7 cellular contexts compared by ENCODE assay signal in genomic region chr18:14086459-14087231, GRCh38. TPM values are rescaled to one million over a fixed set of nuclear protein-coding genes. Genes with fewer than 3 reads are reported as not detected.
DNase-seq lines count a peak whose midpoint lies in the region; ATAC-seq and TF ChIP-seq lines count a peak whose summit lies in the region.

No MANE protein-coding gene starts in this region.

- H3K4me1 Mint-ChIP-seq in HFFc6 (ENCODE audit: low read depth) = no peaks in the 10 kb centered on the region

- ATAC-seq in HG03139 (IDR thresholded peaks at IDR 0.05; ENCODE audit: unreplicated experiment) (no peak), HG03457 (IDR thresholded peaks at IDR 0.05; ENCODE audit: unreplicated experiment) (no peak)

- H3K27me3 Mint-ChIP-seq in HFFc6 (ENCODE audit: insufficient read depth) = no peaks in the 10 kb centered on the region; the same call in none of the 2 replicates

- TF ChIP-seq CTCF in HFFc6 (IDR thresholded peaks at IDR 0.05) = peak; percentile 62

- H3K9me3 Mint-ChIP-seq in HFFc6 = peaks cover 6% of the 10 kb centered on the region; the same call in 1 of the 2 replicates

- no peaks in the 10 kb centered on the region for H3K36me3 Mint-ChIP-seq in HFFc6 (ENCODE audit: low read depth)

- no peak overlapping the region for H3K27ac Mint-ChIP-seq in HFFc6

- no peak overlapping the region for H3K4me3 Mint-ChIP-seq in HFFc6

- DNase-seq in ELF-1 (ENCODE audit: low read depth, low spot score) (peak; percentile 69), HFFc6 (no peak), NCI-H69 (lab: John Stamatoyannopoulos, UW) (peak; percentile 78), dedifferentiated amniotic fluid mesenchymal stem cell (ENCODE audit: extremely low spot score) (peak; percentile 36), medulla oblongata (ENCODE audit: extremely low spot score) (peak; percentile 74)

RNA-seq across cellular contexts. Expression of gene ZNF519, which starts 45.6 kb away (rescaled TPM):
- 1 to 10 TPM; 1.8 to 3.3 (median 2.9) TPM for total RNA-seq in HFFc6 (2021; fragmentation: NEBNext Ultra II Directional; extraction: Animal tissue kit (Norgen Biotek cat#: 25700))
